In genomic region chr21:26840912-26841311, GRCh38 we compare ENCODE assay signal across 9 cellular contexts. TPM values are rescaled to one million over a fixed set of nuclear protein-coding genes. Genes with fewer than 3 reads are reported as not detected.
DNase-seq lines count a peak whose midpoint lies in the region; ATAC-seq and TF ChIP-seq lines count a peak whose summit lies in the region.
"Had no signal": no experiment of that assay in that cellular context is flagged by ENCODE, and none has a peak within 500 bp of the region (broad histone marks: within the 10 kb centered on the region; RNA-seq: fewer than 3 reads in every experiment).

No MANE protein-coding gene starts in this region.

- ATAC-seq in HG02623 (IDR thresholded peaks at IDR 0.05; ENCODE audit: unreplicated experiment) (no peak), GM19467 (IDR thresholded peaks at IDR 0.05; ENCODE audit: unreplicated experiment) (no peak)

- H3K4me3 ChIP-seq in BJ (ENCODE audit: low read depth, low read length) (peak overlapping the region; percentile 96), epithelial cell of proximal tubule (ENCODE audit: low read depth, low read length) (peak overlapping the region; percentile 21)

- no peak for DNase-seq in BJ (ENCODE audit: low read depth)
- DNase-seq in NCI-H226: peak; percentile 92
- peak; percentile 86 for DNase-seq in epithelial cell of proximal tubule (ENCODE audit: low read depth)
- DNase-seq in neural crest cell (ENCODE audit: low read depth, low spot score): no peak
- DNase-seq in NCI-H345 (lab: John Stamatoyannopoulos, UW): no peak
- no peak for DNase-seq in NCI-H774 (lab: John Stamatoyannopoulos, UW)
- DNase-seq: activated CD8-positive, alpha-beta memory T cell treated with anti-CD3 and anti-CD28 coated beads, Interleukin-2, amount 50 U/mL, for 48 hours had no signal

- H3K4me3 Mint-ChIP-seq in neural crest cell: peak overlapping the region; percentile 75

- no peaks in the 10 kb centered on the region for H3K9me3 Mint-ChIP-seq in neural crest cell

- peaks cover 28% of the 10 kb centered on the region for H3K36me3 Mint-ChIP-seq in neural crest cell (ENCODE audit: low read depth)

- POLR2A ChIA-PET in BJ (lab: Charles Lee): interaction anchor here (0.6 kb wide), 1 partner anchor 101 kb away, joined by 4 read pairs; no protein-coding TSS in a partner anchor

- H3K36me3 ChIP-seq in BJ (ENCODE audit: control insufficient read depth, insufficient read depth, low read length): peaks cover 32% of the 10 kb centered on the region

- no peaks in the 10 kb centered on the region for H3K27me3 ChIP-seq in BJ (ENCODE audit: control insufficient read depth, insufficient read depth, low read length)

- peaks cover 3% of the 10 kb centered on the region for H3K27me3 Mint-ChIP-seq in neural crest cell (ENCODE audit: low read depth)

- peaks cover 49% of the 10 kb centered on the region for H3K4me1 Mint-ChIP-seq in neural crest cell

- TF ChIP-seq CTCF in BJ (IDR thresholded peaks at IDR 0.05; ENCODE audit: insufficient read depth, low read depth, low read length) (peak; percentile 21; the same call in 1 of the 2 replicates), epithelial cell of proximal tubule (conservative IDR thresholded peaks at IDR 0.05; ENCODE audit: low read depth, low read length) (peak; percentile 32), neural crest cell (conservative IDR thresholded peaks at IDR 0.05) (no peak)

- no peak overlapping the region for H3K27ac Mint-ChIP-seq in neural crest cell (ENCODE audit: unreplicated experiment)

- CTCF ChIA-PET in BJ (lab: Yijun Ruan, JAX): interaction anchor here (0.8 to 1.8 kb wide), 5 partner anchors 12 to 85 kb away, joined by 3 to 6 read pairs (median 3); no protein-coding TSS in a partner anchor

RNA-seq across cellular contexts. Expression of gene ADAMTS1, which starts 4.3 kb away (rescaled TPM):
- polyA plus RNA-seq in BJ (2011; rRNA removed): 651 and 1,081 TPM in 2 replicates
- polyA minus RNA-seq in BJ (2011; rRNA and poly(A)+ RNA removed): 838 and 1,450 TPM in 2 replicates
- total RNA-seq in epithelial cell of proximal tubule: 38.4 and 55.6 TPM in 2 replicates
- total RNA-seq in neural crest cell: 31.9 and 35.9 TPM in 2 replicates

Comparison
In these comparisons a context has a peak if more than half of its experiments do, and no peak if none do; other contexts are left out.
1. DNase-seq: peak in NCI-H226 (single experiment) and epithelial cell of proximal tubule (single experiment); none in BJ (single experiment), neural crest cell (single experiment), NCI-H345 (single experiment) and NCI-H774 (single experiment).